Comparison of ENCODE assay signal across 1 cellular context in genomic region chr11:35661539-35661938, GRCh38.
TF ChIP-seq lines count a peak whose summit lies in the region.

No MANE protein-coding gene starts in this region.

TF ChIP-seq in GM12878, 131 proteins besides CTCF, POLR2A, EP300 and RAD21:
- no peak for TF ChIP-seq GATAD2B (conservative IDR thresholded peaks at IDR 0.05; ENCODE audit: low read depth)
- no peak for TF ChIP-seq SIX5 (IDR thresholded peaks at IDR 0.05; ENCODE audit: low read depth, low read length, severe bottlenecking)
- TF ChIP-seq MAX (IDR thresholded peaks at IDR 0.05; ENCODE audit: low read depth, low read length) = no peak
- no peak for TF ChIP-seq IKZF1 (conservative IDR thresholded peaks at IDR 0.05)
- TF ChIP-seq IRF3 (IDR thresholded peaks at IDR 0.05) = no peak
- no peak for TF ChIP-seq RELB (IDR thresholded peaks at IDR 0.05; ENCODE audit: low read depth)
- no peak for TF ChIP-seq SMAD5 (IDR thresholded peaks at IDR 0.05; ENCODE audit: low read depth)
- no peak for TF ChIP-seq FOXK2 (IDR thresholded peaks at IDR 0.05)
- TF ChIP-seq JUND (IDR thresholded peaks at IDR 0.05; ENCODE audit: low read depth, low read length) = no peak
- TF ChIP-seq EGR1 (IDR thresholded peaks at IDR 0.05; ENCODE audit: borderline replicate concordance in 1 of 2, low read depth in 2 of 2, low read length in 2 of 2) = no peak
- TF ChIP-seq NFXL1 (IDR thresholded peaks at IDR 0.05; ENCODE audit: borderline replicate concordance) = no peak
